8 cellular contexts compared by ENCODE assay signal in the genomic region with DNA sequence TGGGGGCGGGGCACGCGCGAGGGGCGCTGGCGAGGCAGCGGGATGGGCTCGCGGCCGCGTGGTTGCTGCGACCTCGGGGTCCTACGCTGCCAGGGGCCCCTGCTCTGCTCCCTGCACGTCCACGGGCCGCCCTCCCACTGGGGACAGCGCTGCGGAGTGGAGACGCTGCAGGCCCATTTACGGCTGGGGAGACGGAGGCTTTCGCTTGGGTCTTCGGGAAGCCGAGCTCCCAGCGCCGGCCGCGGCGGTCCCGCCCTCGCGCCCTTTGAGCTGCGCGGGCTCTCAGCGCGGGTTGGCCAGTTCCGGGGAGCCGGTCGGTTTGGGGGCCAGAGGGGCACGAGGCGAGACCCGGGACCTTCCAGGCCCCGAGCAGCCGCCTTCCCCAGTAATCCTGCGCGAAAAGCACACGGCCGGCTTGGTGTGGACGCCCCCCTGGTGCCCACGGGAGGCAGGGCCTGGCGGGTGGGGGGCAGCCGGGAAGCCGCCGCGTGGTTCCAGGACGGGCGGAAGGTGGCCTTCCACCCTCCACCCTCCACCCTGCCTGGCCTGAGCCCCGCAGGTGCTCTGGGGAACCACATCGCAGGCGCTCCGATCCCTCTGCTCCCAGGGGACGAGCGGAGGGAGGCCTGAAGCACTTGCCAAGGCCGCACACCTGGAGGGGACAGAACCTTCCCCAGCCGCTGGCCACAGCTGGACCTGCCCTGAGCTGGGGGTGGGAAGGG. TPM values are rescaled to one million over a fixed set of nuclear protein-coding genes. Genes with fewer than 3 reads are reported as not detected.
A peak's percentile ranks its signal among the peaks of the same experiment; 100 is the strongest.
DNase-seq lines count a peak whose midpoint lies in the region; ATAC-seq and TF ChIP-seq lines count a peak whose summit lies in the region.

No MANE protein-coding gene starts in this region.

- no peak for TF ChIP-seq CTCF in SU-DHL-6 (IDR thresholded peaks at IDR 0.05; ENCODE audit: insufficient read depth, low read length, poor library complexity, severe bottlenecking)
- TF ChIP-seq CTCF in epithelial cell of proximal tubule (conservative IDR thresholded peaks at IDR 0.05; ENCODE audit: low read depth, low read length), result no peak
- peak; percentile 22 for TF ChIP-seq CTCF in neural cell (IDR thresholded peaks at IDR 0.05; ENCODE audit: poor library complexity, severe bottlenecking)

- ATAC-seq in GM19455 (IDR thresholded peaks at IDR 0.05; ENCODE audit: unreplicated experiment), result peak; percentile 32
- peak; percentile 5 for ATAC-seq in HG03457 (IDR thresholded peaks at IDR 0.05; ENCODE audit: unreplicated experiment)

- H3K9me3 ChIP-seq in SU-DHL-6 (ENCODE audit: insufficient read depth, low read length) (no peaks in the 10 kb centered on the region), neural cell (ENCODE audit: low read length) (no peaks in the 10 kb centered on the region)

- DNase-seq in NCI-H1092 (lab: John Stamatoyannopoulos, UW) (peak; percentile 20), NCI-H1092 treated with DMSO at 0.1 percent for 48 hours (lab: John Stamatoyannopoulos, UW) (no peak), epithelial cell of proximal tubule (ENCODE audit: low read depth) (no peak), KG1 (lab: John Stamatoyannopoulos, UW) (no peak)

- no peaks in the 10 kb centered on the region for H3K36me3 ChIP-seq in SU-DHL-6 (ENCODE audit: low read length)
- H3K36me3 ChIP-seq in neural cell (ENCODE audit: insufficient read depth, low read length), result no peaks in the 10 kb centered on the region

- no peaks in the 10 kb centered on the region for H3K79me2 ChIP-seq in SU-DHL-6 (ENCODE audit: insufficient read depth, low read length)
- H3K79me2 ChIP-seq in neural cell (replicated peaks; ENCODE audit: insufficient read depth, low read length), result no peaks in the 10 kb centered on the region

- H3K4me2 ChIP-seq in SU-DHL-6 (ENCODE audit: low read depth, low read length, poor library complexity, severe bottlenecking) (peak overlapping the region; percentile 69), neural cell (ENCODE audit: low read length) (peak overlapping the region; percentile 49)

- H3K27ac ChIP-seq in SU-DHL-6 (ENCODE audit: low read depth, low read length), result peak overlapping the region; percentile 70
- peak overlapping the region; percentile 34 for H3K27ac ChIP-seq in neural cell (ENCODE audit: low read length)

- no peak overlapping the region for H2AFZ ChIP-seq in SU-DHL-6 (ENCODE audit: low read depth, low read length, severe bottlenecking)
- H2AFZ ChIP-seq in neural cell (ENCODE audit: low read depth, low read length), result peak overlapping the region; percentile 42

- H3K4me3 ChIP-seq in SU-DHL-6 (ENCODE audit: insufficient read depth, low read length, poor library complexity, severe bottlenecking) (peak overlapping the region; percentile 57), epithelial cell of proximal tubule (ENCODE audit: low read depth, low read length) (peak overlapping the region; percentile 75), neural cell (ENCODE audit: low read length) (peak overlapping the region; percentile 97)

- H3F3A ChIP-seq in SU-DHL-6 (ENCODE audit: insufficient read depth) (no peaks in the 10 kb centered on the region), neural cell (ENCODE audit: insufficient read depth, low read length, poor library complexity, severe bottlenecking) (no peaks in the 10 kb centered on the region)

- H3K9ac ChIP-seq in SU-DHL-6 (ENCODE audit: low read length), result peak overlapping the region; percentile 79
- H3K9ac ChIP-seq in neural cell (ENCODE audit: low read length), result peak overlapping the region; percentile 82

- H3K27me3 ChIP-seq in SU-DHL-6 (ENCODE audit: low read length), result no peaks in the 10 kb centered on the region
- no peaks in the 10 kb centered on the region for H3K27me3 ChIP-seq in neural cell (ENCODE audit: insufficient read depth, low read depth, low read length)

- TF ChIP-seq RAD21 in neural cell (conservative IDR thresholded peaks at IDR 0.05), result peak; percentile 42

- no peak for TF ChIP-seq EP300 in neural cell (conservative IDR thresholded peaks at IDR 0.05; ENCODE audit: poor library complexity, severe bottlenecking)

- no peaks in the 10 kb centered on the region for H4K20me1 ChIP-seq in SU-DHL-6 (ENCODE audit: low read depth, low read length)
- H4K20me1 ChIP-seq in neural cell (ENCODE audit: insufficient read depth), result no peaks in the 10 kb centered on the region

- H3K9me2 ChIP-seq in SU-DHL-6 (replicated peaks; ENCODE audit: insufficient read depth, low read length) (no peaks in the 10 kb centered on the region), neural cell (ENCODE audit: insufficient read depth, low read length) (no peaks in the 10 kb centered on the region)

TF ChIP-seq in neural cell, 6 proteins besides CTCF, POLR2A, EP300 and RAD21:
- no peak for TF ChIP-seq MXI1 (conservative IDR thresholded peaks at IDR 0.05; ENCODE audit: poor library complexity, severe bottlenecking)
- no peak for TF ChIP-seq EZH2 (IDR thresholded peaks at IDR 0.05; ENCODE audit: borderline replicate concordance, insufficient read depth, low read length, poor library complexity, severe bottlenecking)
- TF ChIP-seq SMC3 (conservative IDR thresholded peaks at IDR 0.05; ENCODE audit: poor library complexity), result no peak
- no peak for TF ChIP-seq POLR2AphosphoS5 (IDR thresholded peaks at IDR 0.05)
- no peak for TF ChIP-seq TAF1 (IDR thresholded peaks at IDR 0.05; ENCODE audit: low read depth)
- TF ChIP-seq, protein P1, sequence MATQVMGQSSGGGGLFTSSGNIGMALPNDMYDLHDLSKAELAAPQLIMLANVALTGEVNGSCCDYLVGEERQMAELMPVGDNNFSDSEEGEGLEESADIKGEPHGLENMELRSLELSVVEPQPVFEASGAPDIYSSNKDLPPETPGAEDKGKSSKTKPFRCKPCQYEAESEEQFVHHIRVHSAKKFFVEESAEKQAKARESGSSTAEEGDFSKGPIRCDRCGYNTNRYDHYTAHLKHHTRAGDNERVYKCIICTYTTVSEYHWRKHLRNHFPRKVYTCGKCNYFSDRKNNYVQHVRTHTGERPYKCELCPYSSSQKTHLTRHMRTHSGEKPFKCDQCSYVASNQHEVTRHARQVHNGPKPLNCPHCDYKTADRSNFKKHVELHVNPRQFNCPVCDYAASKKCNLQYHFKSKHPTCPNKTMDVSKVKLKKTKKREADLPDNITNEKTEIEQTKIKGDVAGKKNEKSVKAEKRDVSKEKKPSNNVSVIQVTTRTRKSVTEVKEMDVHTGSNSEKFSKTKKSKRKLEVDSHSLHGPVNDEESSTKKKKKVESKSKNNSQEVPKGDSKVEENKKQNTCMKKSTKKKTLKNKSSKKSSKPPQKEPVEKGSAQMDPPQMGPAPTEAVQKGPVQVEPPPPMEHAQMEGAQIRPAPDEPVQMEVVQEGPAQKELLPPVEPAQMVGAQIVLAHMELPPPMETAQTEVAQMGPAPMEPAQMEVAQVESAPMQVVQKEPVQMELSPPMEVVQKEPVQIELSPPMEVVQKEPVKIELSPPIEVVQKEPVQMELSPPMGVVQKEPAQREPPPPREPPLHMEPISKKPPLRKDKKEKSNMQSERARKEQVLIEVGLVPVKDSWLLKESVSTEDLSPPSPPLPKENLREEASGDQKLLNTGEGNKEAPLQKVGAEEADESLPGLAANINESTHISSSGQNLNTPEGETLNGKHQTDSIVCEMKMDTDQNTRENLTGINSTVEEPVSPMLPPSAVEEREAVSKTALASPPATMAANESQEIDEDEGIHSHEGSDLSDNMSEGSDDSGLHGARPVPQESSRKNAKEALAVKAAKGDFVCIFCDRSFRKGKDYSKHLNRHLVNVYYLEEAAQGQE (IDR thresholded peaks at IDR 0.05; ENCODE audit: borderline replicate concordance), result no peak

RNA-seq across cellular contexts. Expression of a gene that starts 0.6 kb away (rescaled TPM):
- 26.5 and 44.1 TPM in 2 replicates for total RNA-seq in epithelial cell of proximal tubule
- polyA plus RNA-seq in neural cell, result 29.4 and 30.1 TPM in 2 replicates
- polyA minus RNA-seq in neural cell, result 23.0 and 28.0 TPM in 2 replicates

RNA-seq across cellular contexts. Expression of a gene that starts 21.3 kb away (rescaled TPM):
- 114 and 185 TPM in 2 replicates for total RNA-seq in epithelial cell of proximal tubule
- 58.5 and 58.7 TPM in 2 replicates for polyA plus RNA-seq in neural cell
- 50.6 and 51.2 TPM in 2 replicates for polyA minus RNA-seq in neural cell

RNA-seq across cellular contexts. Expression of a gene that starts 21.6 kb away (rescaled TPM):
- total RNA-seq in epithelial cell of proximal tubule, result 3.2 and 8.1 TPM in 2 replicates
- polyA plus RNA-seq in neural cell, result 8.2 and 10.9 TPM in 2 replicates
- polyA minus RNA-seq in neural cell, result 17.6 and 19.2 TPM in 2 replicates
